ENCODE assay signal across 1 cellular context in the genomic region with DNA sequence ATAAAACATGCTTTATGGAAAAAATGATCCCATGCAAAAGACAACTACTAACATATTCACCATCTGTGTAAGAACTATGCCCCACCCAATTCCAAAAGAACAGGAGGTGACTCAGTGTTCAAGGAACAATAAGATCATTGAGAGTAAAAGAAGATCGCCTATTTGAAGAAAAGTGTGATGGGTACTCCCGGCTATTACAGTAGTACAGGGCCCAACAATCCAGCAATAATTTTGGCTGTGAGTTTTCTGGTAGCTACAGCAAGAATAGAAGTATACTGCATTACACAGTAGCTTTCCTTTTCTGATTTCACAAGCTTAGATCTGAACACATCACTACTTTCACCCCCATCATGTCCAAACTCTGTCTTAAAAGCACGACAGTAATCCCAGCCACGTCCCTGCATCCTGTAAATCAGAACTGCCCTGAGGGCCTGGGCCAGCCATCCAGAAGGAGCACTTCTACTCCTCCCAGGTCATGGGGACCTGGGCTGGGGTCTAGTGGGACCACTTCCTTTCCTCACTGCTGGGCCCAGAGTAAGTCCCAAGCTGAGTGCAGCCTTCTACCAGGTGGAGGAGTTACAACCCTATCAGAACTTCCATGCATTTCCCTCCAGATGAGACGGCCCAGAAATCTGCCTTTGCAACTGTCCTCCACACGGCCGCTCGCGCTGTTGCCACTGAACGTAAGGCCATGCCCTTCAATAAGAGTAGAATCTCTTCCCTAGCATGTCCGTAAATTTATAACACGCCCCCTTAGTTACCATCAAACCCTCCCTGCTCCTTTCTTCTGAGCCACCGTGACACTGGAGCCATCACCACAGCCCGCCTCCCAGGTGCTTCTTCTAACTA.
TF ChIP-seq lines count a peak whose summit lies in the region.

No MANE protein-coding gene starts in this region.

TF ChIP-seq in H1, 55 proteins besides CTCF, POLR2A, EP300 and RAD21 (continued from another document):
- TF ChIP-seq PHF8 (conservative IDR thresholded peaks at IDR 0.05; ENCODE audit: low read depth, low read length) (no peak), YY1 (IDR thresholded peaks at IDR 0.05; ENCODE audit: low read depth, low read length) (no peak), RXRA (IDR thresholded peaks at IDR 0.05; ENCODE audit: insufficient read depth, low read depth, low read length) (no peak), BCL11A (IDR thresholded peaks at IDR 0.05; ENCODE audit: low read depth in 2 of 2, low read length in 2 of 2) (no peak)
TF ChIP-seq in H1: peak in this region for 0.
